17 cellular contexts compared by ENCODE assay signal in genomic region chr6:97102152-97102790, GRCh38.
DNase-seq lines count a peak whose midpoint lies in the region; ATAC-seq and TF ChIP-seq lines count a peak whose summit lies in the region.
"Had no signal": no experiment of that assay in that cellular context is flagged by ENCODE, and none has a peak within 500 bp of the region (broad histone marks: within the 10 kb centered on the region; RNA-seq: fewer than 3 reads in every experiment).

No MANE protein-coding gene starts in this region.

- H3K18ac ChIP-seq in IMR-90 (ENCODE audit: low read depth, low read length) = no peak overlapping the region

- intact Hi-C loops in IMR-90 (cut with micrococcal nuclease) (no loop called here), right cardiac atrium (cut with DNase I) (no loop called here)

- CTCF ChIA-PET in IMR-90 (lab: Yijun Ruan, JAX) = no interaction called here

- no peak overlapping the region for H2AK9ac ChIP-seq in IMR-90 (replicated peaks; ENCODE audit: low read depth, low read length, poor library complexity)

- no peak overlapping the region for H4K91ac ChIP-seq in IMR-90 (ENCODE audit: insufficient read depth, low read depth, low read length)

- H4K5ac ChIP-seq in IMR-90 (ENCODE audit: low read depth, low read length) = no peak overlapping the region

- H3K9me3 ChIP-seq in IMR-90 (ENCODE audit: control insufficient read depth, insufficient read depth, low read length) = no peaks in the 10 kb centered on the region
- no peaks in the 10 kb centered on the region for H3K9me3 ChIP-seq in right cardiac atrium (ENCODE audit: control insufficient read depth, low read length)
- H3K9me3 ChIP-seq: MG63 had no signal

- no peak overlapping the region for H3K14ac ChIP-seq in IMR-90 (replicated peaks; ENCODE audit: low read depth, low read length)

- H3K4me3 ChIP-seq in IMR-90 (ENCODE audit: insufficient read depth, low read depth, low read length) = no peak overlapping the region
- no peak overlapping the region for H3K4me3 ChIP-seq in skeletal muscle cell (ENCODE audit: low read depth, low read length)
- no peak overlapping the region for H3K4me3 ChIP-seq in right cardiac atrium (ENCODE audit: low read length)
- H3K4me3 ChIP-seq: MG63 had no signal

- no peak overlapping the region for H2BK120ac ChIP-seq in IMR-90 (ENCODE audit: low read depth, low read length)

- no peak for DNase-seq in IMR-90
- DNase-seq in fibroblast of peridontal ligament (ENCODE audit: extremely low read depth) = peak; percentile 6
- DNase-seq in skeletal muscle cell (ENCODE audit: low read depth) = peak; percentile 16
- DNase-seq in right cardiac atrium = no peak
- DNase-seq: COR-L47, DMS153, Karpas-422, MG63, NCI-H1092, NCI-H146, NCI-H2081, NCI-H748 treated with DMSO at 0.1 percent for 48 hours, OCI-M1 had no signal

- H3K27ac ChIP-seq in IMR-90 (ENCODE audit: insufficient read depth, low read length) = no peak overlapping the region
- H3K27ac ChIP-seq in angular gyrus (ENCODE audit: low read depth, low read length) = peak overlapping the region; percentile 56
- H3K27ac ChIP-seq in right cardiac atrium (ENCODE audit: low read length) = no peak overlapping the region

- H3K9ac ChIP-seq in IMR-90 (ENCODE audit: low read depth, low read length) = no peak overlapping the region

- no peak overlapping the region for H4K8ac ChIP-seq in IMR-90 (ENCODE audit: low read depth in 2 of 2, low read length in 2 of 2)

- no peak overlapping the region for H2BK15ac ChIP-seq in IMR-90 (ENCODE audit: low read depth, low read length)

- no peaks in the 10 kb centered on the region for H3K4me1 ChIP-seq in IMR-90 (ENCODE audit: control insufficient read depth, insufficient read depth, low read length)
- no peaks in the 10 kb centered on the region for H3K4me1 ChIP-seq in right cardiac atrium (ENCODE audit: control insufficient read depth, insufficient read depth, low read length)

- no peak for TF ChIP-seq CTCF in IMR-90 (conservative IDR thresholded peaks at IDR 0.05; ENCODE audit: low read depth, low read length)

- no peak overlapping the region for H3K4ac ChIP-seq in IMR-90 (ENCODE audit: low read depth, low read length)

- in situ Hi-C loops in IMR-90 (cut with MboI; ENCODE audit: low sequenced_read_pairs) = no loop called here

- H3K79me1 ChIP-seq in IMR-90 (ENCODE audit: low read depth in 1 of 2, low read length in 2 of 2) = no peaks in the 10 kb centered on the region

- POLR2A ChIA-PET in IMR-90 (lab: Charles Lee; ENCODE audit: unreplicated experiment) = no interaction called here

- no peak overlapping the region for H3K56ac ChIP-seq in IMR-90 (ENCODE audit: extremely low read depth, insufficient read depth, low read length)

- H3K27me3 ChIP-seq in IMR-90 (ENCODE audit: control insufficient read depth, insufficient read depth, low read length) = no peaks in the 10 kb centered on the region; the same call in 1 of the 2 replicates
- H3K27me3 ChIP-seq in right cardiac atrium (ENCODE audit: control insufficient read depth, insufficient read depth) = no peaks in the 10 kb centered on the region
- H3K27me3 ChIP-seq: MG63 had no signal

- no TSS peak for BruUV-seq in IMR-90 (replicated peaks; lab: Mats Ljungman, UMichigan)

- no peak overlapping the region for H2BK20ac ChIP-seq in IMR-90 (ENCODE audit: low read depth, low read length)

- no peaks in the 10 kb centered on the region for H3K36me3 ChIP-seq in IMR-90 (ENCODE audit: control insufficient read depth, insufficient read depth, low read length)
- H3K36me3 ChIP-seq: MG63 had no signal

- no peak for ATAC-seq in IMR-90 (ENCODE audit: low read depth)
- no peak for ATAC-seq in GM19023 (IDR thresholded peaks at IDR 0.05; ENCODE audit: unreplicated experiment)
- no peak for ATAC-seq in HG02759 (IDR thresholded peaks at IDR 0.05; ENCODE audit: unreplicated experiment)
- no peak for ATAC-seq in HG03432 (IDR thresholded peaks at IDR 0.05; ENCODE audit: unreplicated experiment)
- no peak for ATAC-seq in right cardiac atrium

- H3K4me2 ChIP-seq in IMR-90 (ENCODE audit: low read depth, low read length) = no peak overlapping the region

- H2AK5ac ChIP-seq in IMR-90 (ENCODE audit: low read depth, low read length) = no peak overlapping the region

- no peaks in the 10 kb centered on the region for H3K9me1 ChIP-seq in IMR-90 (ENCODE audit: insufficient read depth, low read length)

- no peak for TF ChIP-seq RAD21 in IMR-90 (IDR thresholded peaks at IDR 0.05; ENCODE audit: low read length)

- no peak overlapping the region for H2BK5ac ChIP-seq in IMR-90 (ENCODE audit: low read depth, low read length, poor library complexity, severe bottlenecking)

- dilution Hi-C loops in IMR-90 (cut with HindIII; ENCODE audit: low sequenced_read_pairs, unreplicated experiment) = no loop called here

- no peak overlapping the region for H2AFZ ChIP-seq in IMR-90 (replicated peaks; ENCODE audit: low read length, poor library complexity)

- H3K23ac ChIP-seq in IMR-90 (ENCODE audit: low read depth, low read length) = no peak overlapping the region

- TF ChIP-seq POLR2A in IMR-90 (IDR thresholded peaks at IDR 0.05; ENCODE audit: low read depth, low read length) = no peak

- no peaks in the 10 kb centered on the region for H4K20me1 ChIP-seq in IMR-90 (ENCODE audit: insufficient read depth, low read length)

- WGBS in IMR-90 (ENCODE audit: extremely low coverage in 2 of 2, insufficient read length in 1 of 2), 2 experiments = no CpG with 5 or more reads among the region's 1 CpG
- WGBS in right cardiac atrium = 95% methylated on average over 1 of the region's 1 CpG

TF ChIP-seq in IMR-90, 13 proteins besides CTCF, POLR2A, EP300 and RAD21:
- no peak for TF ChIP-seq NFE2L2 (IDR thresholded peaks at IDR 0.05; ENCODE audit: low read depth, low read length)
- 0 out of 2 replicates have a peak, but pooled peaks have one; percentile 15 for TF ChIP-seq CEBPB (IDR thresholded peaks at IDR 0.05; ENCODE audit: low read depth, low read length)

Comparison
In these comparisons a context has a peak if more than half of its experiments do, and no peak if none do; other contexts are left out.
1. DNase-seq: peak in fibroblast of peridontal ligament (single experiment) and skeletal muscle cell (single experiment); none in IMR-90 (single experiment) and right cardiac atrium (0 of 3).